8 cellular contexts compared by ENCODE assay signal in genomic region chr3:49673715-49674490, GRCh38.
A peak's percentile ranks its signal among the peaks of the same experiment; 100 is the strongest.
DNase-seq lines count a peak whose midpoint lies in the region; ATAC-seq lines count a peak whose summit lies in the region.

Gene APEH, plus strand, starts transcription at chr3:49674351. Its CDS starts 51 bp downstream, at chr3:49674402.

- peak; percentile 93 to 99 (median 95) for DNase-seq in T-helper 1 cell
- DNase-seq in T47D (ENCODE audit: low read depth in 1 of 2, low spot score in 1 of 2) = peak; percentile 89 to 99
- peak; percentile 87 for DNase-seq in inferior parietal cortex (ENCODE audit: extremely low spot score)
- peak; percentile 95 to 96 for DNase-seq in stimulated activated CD4-positive, alpha-beta T cell treated with anti-CD3 and anti-CD28 coated beads, Interleukin-15, amount 100 ng/mL, for 1 hour (ENCODE audit: low read depth in 1 of 2, low spot score in 1 of 2)
- no peak for DNase-seq in kidney glomerular epithelial cell (lab: John Stamatoyannopoulos, UW)
- no peak for DNase-seq in NCI-H748 treated with DMSO at 0.1 percent for 48 hours (lab: John Stamatoyannopoulos, UW)

- ATAC-seq in GM18858 (IDR thresholded peaks at IDR 0.05; ENCODE audit: unreplicated experiment) (peak; percentile 53), HG03064 (IDR thresholded peaks at IDR 0.05; ENCODE audit: low read depth, unreplicated experiment) (peak; percentile 79)

- in situ Hi-C loops in T47D (cut with HindIII; ENCODE audit: low pct_unique_long_range_greater_than_20kb, low sequenced_read_pairs) = no loop called here

Comparison
In these comparisons a context has a peak if more than half of its experiments do, and no peak if none do; other contexts are left out.
1. DNase-seq: peak in T-helper 1 cell (5 of 5), T47D (2 of 2), inferior parietal cortex (single experiment) and stimulated activated CD4-positive, alpha-beta T cell treated with anti-CD3 and anti-CD28 coated beads, Interleukin-15, amount 100 ng/mL, for 1 hour (2 of 2); none in kidney glomerular epithelial cell (single experiment) and NCI-H748 treated with DMSO at 0.1 percent for 48 hours (single experiment).